ENCODE assay signal across 19 cellular contexts in the genomic region with DNA sequence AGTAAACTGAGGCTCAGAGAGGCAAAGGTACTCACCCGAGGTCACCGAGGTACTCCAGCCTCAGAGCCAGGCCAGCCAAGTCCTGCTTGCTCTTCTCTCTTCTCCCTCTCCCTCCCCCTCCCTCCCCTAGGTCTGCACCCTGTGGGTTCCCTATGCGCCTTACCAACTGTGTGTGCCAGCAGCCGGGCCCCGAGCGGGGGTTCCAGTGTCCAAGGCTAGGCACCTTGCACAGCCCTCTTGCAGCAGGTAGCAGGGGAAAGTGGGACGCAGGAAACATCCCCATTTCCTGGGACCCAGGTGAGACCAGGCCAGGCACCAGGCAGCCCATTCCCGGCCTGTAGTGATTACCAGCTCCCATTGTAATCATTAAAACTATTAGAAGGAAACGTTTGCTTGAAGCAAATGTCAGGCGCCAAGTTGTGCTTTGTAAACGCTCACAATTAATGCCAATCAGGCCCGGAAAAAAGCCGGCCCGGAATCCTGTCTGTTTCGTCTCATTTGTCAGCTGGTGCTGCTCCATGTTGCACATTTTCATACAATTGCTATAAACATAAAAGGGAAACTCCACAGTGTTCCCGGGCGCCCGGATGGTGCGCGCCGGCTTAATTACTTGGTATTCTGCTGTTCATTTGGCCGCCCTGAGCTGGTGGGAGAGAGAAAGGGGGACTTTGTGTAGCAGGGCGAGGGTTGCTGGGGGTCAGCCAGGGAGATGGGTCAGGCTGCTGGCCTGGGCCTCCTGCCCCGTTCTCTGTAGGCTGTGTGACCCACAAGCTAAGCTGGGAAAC. TPM values are rescaled to one million over a fixed set of nuclear protein-coding genes. Genes with fewer than 3 reads are reported as not detected.
DNase-seq lines count a peak whose midpoint lies in the region; TF ChIP-seq lines count a peak whose summit lies in the region.
"Had no signal": no experiment of that assay in that cellular context is flagged by ENCODE, and none has a peak within 500 bp of the region (broad histone marks: within the 10 kb centered on the region; RNA-seq: fewer than 3 reads in every experiment).

No MANE protein-coding gene starts in this region.

- H4K20me1 ChIP-seq in neural cell (ENCODE audit: insufficient read depth), result no peaks in the 10 kb centered on the region

- no peaks in the 10 kb centered on the region for H3K9me3 ChIP-seq in endodermal cell (ENCODE audit: control insufficient read depth, low read length)
- H3K9me3 ChIP-seq in neural cell (ENCODE audit: low read length), result no peaks in the 10 kb centered on the region
- H3K9me3 ChIP-seq in spleen, result no peaks in the 10 kb centered on the region
- H3K9me3 ChIP-seq: gastrocnemius medialis, SJSA1 had no signal

- peaks cover 4% of the 10 kb centered on the region for H3K4me1 ChIP-seq in endodermal cell (ENCODE audit: control insufficient read depth, insufficient read depth, low read length)
- H3K4me1 ChIP-seq in spleen, result peaks cover 0 to 50% (median 26%) of the 10 kb centered on the region in 6 donors
- H3K4me1 ChIP-seq: SJSA1 had no signal

- H3K4me3 ChIP-seq in endodermal cell (ENCODE audit: low read length), result no peak overlapping the region
- peak overlapping the region; percentile 33 for H3K4me3 ChIP-seq in neural cell (ENCODE audit: low read length)
- H3K4me3 ChIP-seq in spleen, result no peak overlapping the region
- H3K4me3 ChIP-seq: gastrocnemius medialis, SJSA1 had no signal

- H3K27me3 ChIP-seq in endodermal cell (ENCODE audit: control insufficient read depth, insufficient read depth, low read length, poor library complexity, severe bottlenecking) (no peaks in the 10 kb centered on the region), neural cell (ENCODE audit: insufficient read depth, low read depth, low read length) (no peaks in the 10 kb centered on the region), spleen (replicated peaks in 1 of 7) (no peaks in the 10 kb centered on the region)
- H3K27me3 ChIP-seq: gastrocnemius medialis, SJSA1 had no signal

- WGBS in endodermal cell (ENCODE audit: insufficient coverage in 1 of 2, insufficient read length in 1 of 2), 2 experiments, result 88 to 89% methylated on average over 19 to 24 of the region's 24 CpGs
- 80 to 88% (median 86%) methylated on average over 24 of the region's 24 CpGs for WGBS in spleen, 5 donors

- H3K27ac ChIP-seq in endodermal cell (ENCODE audit: low read depth, low read length), result no peak overlapping the region
- peak overlapping the region; percentile 18 for H3K27ac ChIP-seq in neural cell (ENCODE audit: low read length)
- H3K27ac ChIP-seq in spleen, result no peak overlapping the region
- H3K27ac ChIP-seq: gastrocnemius medialis, SJSA1 had no signal

- no peak for TF ChIP-seq POLR2A in spleen (IDR thresholded peaks at IDR 0.05)

- CTCF ChIA-PET in activated naive CD4-positive, alpha-beta T cell treated with anti-CD3 and anti-CD28 coated beads, Interleukin-2, amount 10 ng/mL, durations not matched to agents 7 days and 5 days (lab: Charles Lee), result no interaction called here

- intact Hi-C loops in spleen (cut with DNase I; ENCODE audit: low total_unique reads), result no loop called here

- peaks cover 10% of the 10 kb centered on the region for H3K36me3 Mint-ChIP-seq in endodermal cell (ENCODE audit: low read depth)
- no peaks in the 10 kb centered on the region for H3K36me3 Mint-ChIP-seq in activated naive CD4-positive, alpha-beta T cell treated with anti-CD3 and anti-CD28 coated beads, Interleukin-2, amount 10 ng/mL, durations not matched to agents 7 days and 5 days
- H3K36me3 Mint-ChIP-seq: CD14-positive monocyte; immature natural killer cell; stimulated activated naive B cell treated with anti-CD40 and anti-IgM and Interleukin-4, amounts not matched to agents 10 μg/mL and 1 μg/mL and 100 μg/mL, for 72 hours had no signal

- DNase-seq in NCI-H748 (lab: John Stamatoyannopoulos, UW; ENCODE audit: unreplicated experiment) (peak; percentile 17), NCI-H748 treated with DMSO at 0.1 percent for 48 hours (lab: John Stamatoyannopoulos, UW) (no peak), endodermal cell (peak; percentile 47), spleen (peak; percentile 54), AG08395 (ENCODE audit: low spot score) (no peak), SK-N-DZ (ENCODE audit: low spot score) (no peak)
- no peak for DNase-seq in activated naive CD4-positive, alpha-beta T cell treated with anti-CD3 and anti-CD28 coated beads, Interleukin-2, amount 10 ng/mL, durations not matched to agents 7 days and 5 days
- DNase-seq: 8988T; activated CD4-positive, alpha-beta T cell treated with anti-CD3 and anti-CD28 coated beads for 48 hours; gastrocnemius medialis; immature natural killer cell; IMR-90; NCI-H2029; NCI-H69; stimulated activated CD4-positive, alpha-beta T cell treated with anti-CD3 and anti-CD28 coated beads, Interleukin-12 subunit alpha, Interleukin-12 subunit beta, amount 100 ng/mL, for 4 hours; stimulated activated naive B cell treated with anti-CD40 and anti-IgM and Interleukin-4, amounts not matched to agents 10 μg/mL and 1 μg/mL and 100 μg/mL, for 72 hours had no signal

- peak; percentile 23 for TF ChIP-seq EP300 in neural cell (conservative IDR thresholded peaks at IDR 0.05; ENCODE audit: poor library complexity, severe bottlenecking)

- H3K9me3 Mint-ChIP-seq in endodermal cell, result no peaks in the 10 kb centered on the region
- H3K9me3 Mint-ChIP-seq in activated naive CD4-positive, alpha-beta T cell treated with anti-CD3 and anti-CD28 coated beads, Interleukin-2, amount 10 ng/mL, durations not matched to agents 7 days and 5 days, result no peaks in the 10 kb centered on the region
- H3K9me3 Mint-ChIP-seq: CD14-positive monocyte; immature natural killer cell; stimulated activated naive B cell treated with anti-CD40 and anti-IgM and Interleukin-4, amounts not matched to agents 10 μg/mL and 1 μg/mL and 100 μg/mL, for 72 hours had no signal

- no peak for TF ChIP-seq RAD21 in neural cell (conservative IDR thresholded peaks at IDR 0.05)

- peaks cover 21% of the 10 kb centered on the region for H3K4me1 Mint-ChIP-seq in endodermal cell
- no peaks in the 10 kb centered on the region for H3K4me1 Mint-ChIP-seq in activated naive CD4-positive, alpha-beta T cell treated with anti-CD3 and anti-CD28 coated beads, Interleukin-2, amount 10 ng/mL, durations not matched to agents 7 days and 5 days
- H3K4me1 Mint-ChIP-seq: CD14-positive monocyte, immature natural killer cell had no signal

- no peaks in the 10 kb centered on the region for H3F3A ChIP-seq in neural cell (ENCODE audit: insufficient read depth, low read length, poor library complexity, severe bottlenecking)

- no peak overlapping the region for H2AFZ ChIP-seq in neural cell (ENCODE audit: low read depth, low read length)

- H3K4me2 ChIP-seq in neural cell (ENCODE audit: low read length), result no peak overlapping the region

- no peaks in the 10 kb centered on the region for H3K27me3 Mint-ChIP-seq in endodermal cell (ENCODE audit: insufficient read depth)
- peaks cover 2% of the 10 kb centered on the region for H3K27me3 Mint-ChIP-seq in activated naive CD4-positive, alpha-beta T cell treated with anti-CD3 and anti-CD28 coated beads, Interleukin-2, amount 10 ng/mL, durations not matched to agents 7 days and 5 days

- H3K36me3 ChIP-seq in endodermal cell (ENCODE audit: control insufficient read depth, insufficient read depth, low read length), result peaks cover 24% of the 10 kb centered on the region
- H3K36me3 ChIP-seq in neural cell (ENCODE audit: insufficient read depth, low read length), result no peaks in the 10 kb centered on the region
- no peaks in the 10 kb centered on the region for H3K36me3 ChIP-seq in spleen
- H3K36me3 ChIP-seq: gastrocnemius medialis, SJSA1 had no signal

- H3K9ac ChIP-seq in endodermal cell (ENCODE audit: extremely low read depth, low read length, poor library complexity, severe bottlenecking) (no peak overlapping the region), neural cell (ENCODE audit: low read length) (peak overlapping the region; percentile 31)

- peaks cover 52% of the 10 kb centered on the region for H3K79me2 ChIP-seq in neural cell (replicated peaks; ENCODE audit: insufficient read depth, low read length)

- no peak for TF ChIP-seq CTCF in endodermal cell (conservative IDR thresholded peaks at IDR 0.05)
- TF ChIP-seq CTCF in neural cell (IDR thresholded peaks at IDR 0.05; ENCODE audit: poor library complexity, severe bottlenecking), result no peak
- no peak for TF ChIP-seq CTCF in spleen (IDR thresholded peaks at IDR 0.05 in 8 of 11, conservative IDR thresholded peaks at IDR 0.05 in 3 of 11)

- no peaks in the 10 kb centered on the region for H3K9me2 ChIP-seq in neural cell (ENCODE audit: insufficient read depth, low read length)

- H3K4me3 Mint-ChIP-seq in endodermal cell, result no peak overlapping the region
- H3K4me3 Mint-ChIP-seq in activated naive CD4-positive, alpha-beta T cell treated with anti-CD3 and anti-CD28 coated beads, Interleukin-2, amount 10 ng/mL, durations not matched to agents 7 days and 5 days, result no peak overlapping the region
- H3K4me3 Mint-ChIP-seq: CD14-positive monocyte; immature natural killer cell; stimulated activated naive B cell treated with anti-CD40 and anti-IgM and Interleukin-4, amounts not matched to agents 10 μg/mL and 1 μg/mL and 100 μg/mL, for 72 hours had no signal

- H3K27ac Mint-ChIP-seq in endodermal cell, result no peak overlapping the region
- H3K27ac Mint-ChIP-seq in activated naive CD4-positive, alpha-beta T cell treated with anti-CD3 and anti-CD28 coated beads, Interleukin-2, amount 10 ng/mL, durations not matched to agents 7 days and 5 days, result no peak overlapping the region
- H3K27ac Mint-ChIP-seq: immature natural killer cell; stimulated activated naive B cell treated with anti-CD40 and anti-IgM and Interleukin-4, amounts not matched to agents 10 μg/mL and 1 μg/mL and 100 μg/mL, for 72 hours had no signal

TF ChIP-seq in neural cell, 6 proteins besides CTCF, POLR2A, EP300 and RAD21 (continues in another document):
- no peak for TF ChIP-seq SMC3 (conservative IDR thresholded peaks at IDR 0.05; ENCODE audit: poor library complexity)
- TF ChIP-seq TAF1 (IDR thresholded peaks at IDR 0.05; ENCODE audit: low read depth), result no peak
- TF ChIP-seq POLR2AphosphoS5 (IDR thresholded peaks at IDR 0.05), result no peak

RNA-seq across cellular contexts. Expression of gene FAM222A, which starts 11.9 kb away (rescaled TPM):
- 10 to 100 TPM; 21.6 to 24.4 TPM for total RNA-seq in endodermal cell
- 8.7 TPM for polyA plus RNA-seq in endodermal cell (2013, experiment 1 of 2)
- polyA plus RNA-seq in endodermal cell (2013, experiment 2 of 2), result 8.7 TPM
- polyA plus RNA-seq in neural cell, result 6.4 and 8.5 TPM in 2 replicates
- polyA minus RNA-seq in neural cell, result 14.9 and 15.6 TPM in 2 replicates
- total RNA-seq in spleen, result 10 to 100 TPM; 13.9 to 30.7 (median 21.5) TPM
- polyA plus RNA-seq in spleen, result 1 to 10 TPM; 1.3 to 5.2 (median 2.1) TPM
- polyA plus RNA-seq in SK-N-DZ (2014; cell fraction: cytosol; rRNA removed), result 17.5 and 18.1 TPM in 2 replicates
- polyA plus RNA-seq in SK-N-DZ (2014; cell fraction: nucleus; rRNA removed), result 7.0 and 7.4 TPM in 2 replicates
- polyA plus RNA-seq: CD14-positive monocyte had no signal

Comparison
In these comparisons a context has a peak if more than half of its experiments do, and no peak if none do; other contexts are left out.
1. DNase-seq: peak in NCI-H748 (single experiment), endodermal cell (single experiment) and spleen (single experiment); none in NCI-H748 treated with DMSO at 0.1 percent for 48 hours (single experiment), activated naive CD4-positive, alpha-beta T cell treated with anti-CD3 and anti-CD28 coated beads, Interleukin-2, amount 10 ng/mL, durations not matched to agents 7 days and 5 days (single experiment), AG08395 (single experiment) and SK-N-DZ (single experiment).